In the genomic region with DNA sequence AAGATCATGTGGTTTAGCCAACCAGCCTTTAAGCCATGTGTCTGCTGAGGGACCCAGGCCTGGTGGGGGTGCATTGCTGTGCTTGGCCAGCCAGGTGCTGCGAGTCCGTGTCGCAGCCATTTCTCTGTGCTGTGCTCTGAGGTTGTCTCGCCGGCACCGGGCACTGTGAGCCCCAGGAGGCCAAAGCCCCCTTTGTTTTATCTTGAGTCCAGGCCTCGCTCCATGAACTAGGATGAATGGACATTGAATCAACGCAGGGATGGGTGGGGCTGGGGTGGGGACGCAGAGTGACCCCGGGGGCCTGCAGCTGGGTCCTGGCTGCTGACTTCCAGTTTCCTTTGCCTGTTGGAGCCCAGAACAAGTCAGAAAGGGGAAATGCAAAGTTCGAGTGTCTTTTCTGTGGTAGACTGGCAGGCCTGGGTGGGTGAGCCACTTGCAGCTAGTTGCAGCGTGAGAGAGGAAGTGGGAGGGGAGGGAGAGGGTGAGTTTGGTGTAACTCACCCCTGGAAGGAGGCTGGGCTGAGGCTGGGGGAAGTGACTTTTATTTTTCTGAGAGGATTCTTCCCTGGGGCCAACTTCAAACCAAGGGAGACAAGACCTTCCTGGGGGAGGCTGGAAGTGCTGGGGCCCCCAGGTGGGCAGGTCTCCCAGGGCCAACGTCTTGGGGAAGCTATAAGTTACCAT, we compare ENCODE assay signal across 8 cellular contexts.
DNase-seq lines count a peak whose midpoint lies in the region; ATAC-seq and TF ChIP-seq lines count a peak whose summit lies in the region.

No MANE protein-coding gene starts in this region.

- no peaks in the 10 kb centered on the region for H3K9me3 ChIP-seq in upper lobe of right lung

- H3K36me3 Mint-ChIP-seq in CD14-positive monocyte (peaks cover 52 to 61% of the 10 kb centered on the region in 2 donors), endothelial cell (ENCODE audit: low read depth, unreplicated experiment) (peaks cover 30% of the 10 kb centered on the region), natural killer cell (no peaks in the 10 kb centered on the region)
- peaks cover 62% of the 10 kb centered on the region for H3K36me3 Mint-ChIP-seq in activated CD4-positive, alpha-beta T cell treated with anti-CD3 and anti-CD28 coated beads, Interleukin-2, amount 10 ng/mL, durations not matched to agents 24 days and 14 days (ENCODE audit: low read depth)

- intact Hi-C loops in CD14-positive monocyte (cut with micrococcal nuclease) (loop anchor here in 1 of 2 donors (2.0 kb wide), 1 partner anchor 15 kb away; no protein-coding TSS in a partner anchor), natural killer cell (cut with micrococcal nuclease) (loop anchor here (1.0 to 2.0 kb wide), 2 partner anchors 15 to 61 kb away; no protein-coding TSS in a partner anchor), upper lobe of right lung (cut with DNase I) (no loop called here)
- intact Hi-C loops in activated CD4-positive, alpha-beta T cell treated with anti-CD3 and anti-CD28 coated beads, Interleukin-2, amount 10 ng/mL, durations not matched to agents 24 days and 14 days (cut with micrococcal nuclease): loop anchor here (1.0 kb wide), 1 partner anchor 8 kb away; no protein-coding TSS in a partner anchor

- DNase-seq in CD14-positive monocyte (ENCODE audit: low spot score) (peak; percentile 94), KG1 (lab: John Stamatoyannopoulos, UW) (peak; percentile 79), endothelial cell (ENCODE audit: low spot score) (no peak), natural killer cell (peak; percentile 58), upper lobe of right lung (peak; percentile 82), NCI-H524 treated with DMSO at 0.1 percent for 48 hours (lab: John Stamatoyannopoulos, UW) (no peak)
- peak; percentile 93 for DNase-seq in activated CD4-positive, alpha-beta T cell treated with anti-CD3 and anti-CD28 coated beads, Interleukin-2, amount 10 ng/mL, durations not matched to agents 24 days and 14 days

- H3K27ac Mint-ChIP-seq in CD14-positive monocyte (peak overlapping the region; percentile 88 to 99 (median 97)), endothelial cell (ENCODE audit: unreplicated experiment) (peak overlapping the region; percentile 94), natural killer cell (peak overlapping the region; percentile 92 to 97)
- peak overlapping the region; percentile 91 for H3K27ac Mint-ChIP-seq in activated CD4-positive, alpha-beta T cell treated with anti-CD3 and anti-CD28 coated beads, Interleukin-2, amount 10 ng/mL, durations not matched to agents 24 days and 14 days

- peak; percentile 57 for ATAC-seq in GM21381 (IDR thresholded peaks at IDR 0.05; ENCODE audit: unreplicated experiment)
- ATAC-seq in natural killer cell: peak; percentile 82 to 92 (median 89)
- ATAC-seq in upper lobe of right lung: peak; percentile 95

- H3K4me1 ChIP-seq in upper lobe of right lung: peaks cover 65% of the 10 kb centered on the region

- H3K27me3 ChIP-seq in upper lobe of right lung: no peaks in the 10 kb centered on the region

- no peaks in the 10 kb centered on the region for H3K36me3 ChIP-seq in upper lobe of right lung

- peaks cover 0 to 9% (median 0%) of the 10 kb centered on the region in 7 donors for H3K9me3 Mint-ChIP-seq in CD14-positive monocyte
- peaks cover 9% of the 10 kb centered on the region for H3K9me3 Mint-ChIP-seq in activated CD4-positive, alpha-beta T cell treated with anti-CD3 and anti-CD28 coated beads, Interleukin-2, amount 10 ng/mL, durations not matched to agents 24 days and 14 days
- H3K9me3 Mint-ChIP-seq in endothelial cell (ENCODE audit: unreplicated experiment): no peaks in the 10 kb centered on the region
- peaks cover 0 to 6% of the 10 kb centered on the region in 2 donors for H3K9me3 Mint-ChIP-seq in natural killer cell

- TF ChIP-seq CTCF in CD14-positive monocyte (IDR thresholded peaks at IDR 0.05): no peak
- no peak for TF ChIP-seq CTCF in endothelial cell (IDR thresholded peaks at IDR 0.05; ENCODE audit: unreplicated experiment)
- TF ChIP-seq CTCF in natural killer cell (IDR thresholded peaks at IDR 0.05): no peak
- no peak for TF ChIP-seq CTCF in upper lobe of right lung (IDR thresholded peaks at IDR 0.05)

- H3K4me3 ChIP-seq in upper lobe of right lung: no peak overlapping the region

- peaks cover 84% of the 10 kb centered on the region for H3K4me1 Mint-ChIP-seq in CD14-positive monocyte
- H3K4me1 Mint-ChIP-seq in activated CD4-positive, alpha-beta T cell treated with anti-CD3 and anti-CD28 coated beads, Interleukin-2, amount 10 ng/mL, durations not matched to agents 24 days and 14 days: peaks cover 71% of the 10 kb centered on the region
- H3K4me1 Mint-ChIP-seq in endothelial cell (ENCODE audit: unreplicated experiment): peaks cover 77% of the 10 kb centered on the region
- peaks cover 78 to 93% of the 10 kb centered on the region in 2 donors for H3K4me1 Mint-ChIP-seq in natural killer cell

- H3K27me3 Mint-ChIP-seq in CD14-positive monocyte (ENCODE audit: low read depth in 3 of 3) (peaks cover 0 to 1% (median 0%) of the 10 kb centered on the region in 3 donors), endothelial cell (ENCODE audit: unreplicated experiment) (peaks cover 15% of the 10 kb centered on the region), natural killer cell (ENCODE audit: low read depth in 2 of 2) (no peaks in the 10 kb centered on the region)
- no peaks in the 10 kb centered on the region for H3K27me3 Mint-ChIP-seq in activated CD4-positive, alpha-beta T cell treated with anti-CD3 and anti-CD28 coated beads, Interleukin-2, amount 10 ng/mL, durations not matched to agents 24 days and 14 days

- H3K27ac ChIP-seq in upper lobe of right lung: peak overlapping the region; percentile 65

- H3K4me3 Mint-ChIP-seq in CD14-positive monocyte (peak overlapping the region; percentile 73 to 75), endothelial cell (ENCODE audit: unreplicated experiment) (peak overlapping the region; percentile 76), natural killer cell (peak overlapping the region; percentile 77)
- H3K4me3 Mint-ChIP-seq in activated CD4-positive, alpha-beta T cell treated with anti-CD3 and anti-CD28 coated beads, Interleukin-2, amount 10 ng/mL, durations not matched to agents 24 days and 14 days: peak overlapping the region; percentile 77

Comparison
In these comparisons a context has a peak if more than half of its experiments do, and no peak if none do; other contexts are left out.
1. DNase-seq: peak in CD14-positive monocyte (single experiment), KG1 (single experiment), activated CD4-positive, alpha-beta T cell treated with anti-CD3 and anti-CD28 coated beads, Interleukin-2, amount 10 ng/mL, durations not matched to agents 24 days and 14 days (single experiment), natural killer cell (single experiment) and upper lobe of right lung (single experiment); none in endothelial cell (single experiment) and NCI-H524 treated with DMSO at 0.1 percent for 48 hours (single experiment).
2. Peak in every context shown above with its lines, with median percentiles within 50 percentile points of each other: H3K27ac Mint-ChIP-seq, H3K4me3 Mint-ChIP-seq and ATAC-seq.